16 cellular contexts compared by ENCODE assay signal in genomic region chr14:71687115-71687836, GRCh38.
DNase-seq lines count a peak whose midpoint lies in the region; ATAC-seq and TF ChIP-seq lines count a peak whose summit lies in the region.
"Had no signal": no experiment of that assay in that cellular context is flagged by ENCODE, and none has a peak within 500 bp of the region (broad histone marks: within the 10 kb centered on the region; RNA-seq: fewer than 3 reads in every experiment).

No MANE protein-coding gene starts in this region.

- H3K36me3 ChIP-seq in SK-N-MC (ENCODE audit: insufficient read depth, low read length): peaks cover 82% of the 10 kb centered on the region
- H3K36me3 ChIP-seq in rectal smooth muscle tissue (ENCODE audit: control insufficient read depth, insufficient read depth, low read length): peaks cover 8% of the 10 kb centered on the region
- H3K36me3 ChIP-seq in testis (ENCODE audit: low read depth, missing control alignments): no peaks in the 10 kb centered on the region

- TF ChIP-seq CTCF in fibroblast of pulmonary artery (IDR thresholded peaks at IDR 0.05; ENCODE audit: low read length, missing control alignments) (no peak), testis (IDR thresholded peaks at IDR 0.05) (no peak)

- H3K4me1 ChIP-seq in rectal smooth muscle tissue (ENCODE audit: control insufficient read depth, insufficient read depth, low read length) (peaks cover 5% of the 10 kb centered on the region), testis (no peaks in the 10 kb centered on the region)

- H3K4me3 ChIP-seq in SK-N-MC: no peak overlapping the region
- no peak overlapping the region for H3K4me3 ChIP-seq in fibroblast of pulmonary artery (replicated peaks; ENCODE audit: low read depth, low read length)
- H3K4me3 ChIP-seq in rectal smooth muscle tissue (ENCODE audit: low read length): no peak overlapping the region
- H3K4me3 ChIP-seq in testis: no peak overlapping the region
- H3K4me3 ChIP-seq: mucosa of descending colon had no signal

- H3K27me3 ChIP-seq in rectal smooth muscle tissue (ENCODE audit: control insufficient read depth, insufficient read depth, low read length) (no peaks in the 10 kb centered on the region), testis (no peaks in the 10 kb centered on the region)

- H3K9me3 ChIP-seq in SK-N-MC (ENCODE audit: low read depth, low read length) (no peaks in the 10 kb centered on the region), testis (no peaks in the 10 kb centered on the region)
- H3K9me3 ChIP-seq: mucosa of descending colon had no signal

- DNase-seq in AG08395 (ENCODE audit: low spot score): peak; percentile 20
- DNase-seq in SK-N-MC (ENCODE audit: low read depth, low spot score): no peak
- peak; percentile 49 for DNase-seq in fibroblast of pulmonary artery (ENCODE audit: low read depth)
- no peak for DNase-seq in testis
- no peak for DNase-seq in NCI-H2196 treated with DMSO at 0.1 percent for 48 hours (lab: John Stamatoyannopoulos, UW; ENCODE audit: unreplicated experiment)
- DNase-seq: activated CD4-positive, CD25-positive, alpha-beta regulatory T cell; activated CD8-positive, alpha-beta memory T cell treated with anti-CD3 and anti-CD28 coated beads, Interleukin-2, amount 50 U/mL, for 4 hours; activated naive CD4-positive, alpha-beta T cell; endodermal cell; mucosa of descending colon; NCI-H187; NCI-H774; T-cell had no signal

- H3K27ac ChIP-seq in SK-N-MC (peak overlapping the region; percentile 43), rectal smooth muscle tissue (ENCODE audit: low read depth, low read length) (peak overlapping the region; percentile 41), testis (no peak overlapping the region)

- no peak for TF ChIP-seq POLR2A in testis (IDR thresholded peaks at IDR 0.05)

- 42 to 43% methylated on average over 2 of the region's 2 CpGs for WGBS in testis, 2 donors

- ATAC-seq in GM21447 (IDR thresholded peaks at IDR 0.05; ENCODE audit: unreplicated experiment): no peak
- ATAC-seq in GM21526 (IDR thresholded peaks at IDR 0.05; ENCODE audit: low FRiP score, unreplicated experiment): no peak
- ATAC-seq: mucosa of descending colon, T-cell had no signal

- intact Hi-C loops in testis (cut with DNase I; ENCODE audit: low total_unique reads): no loop called here

- no peak overlapping the region for H3K9ac ChIP-seq in SK-N-MC (ENCODE audit: insufficient read length)
- H3K9ac ChIP-seq in rectal smooth muscle tissue (ENCODE audit: low read length): no peak overlapping the region

Comparison
In these comparisons a context has a peak if more than half of its experiments do, and no peak if none do; other contexts are left out.
1. DNase-seq: peak in AG08395 (single experiment) and fibroblast of pulmonary artery (single experiment); none in SK-N-MC (single experiment), testis (single experiment) and NCI-H2196 treated with DMSO at 0.1 percent for 48 hours (single experiment).
2. H3K27ac ChIP-seq: peak in SK-N-MC (single experiment) and rectal smooth muscle tissue (single experiment); none in testis (0 of 2).